Comparison of ENCODE assay signal across 9 cellular contexts in the genomic region with DNA sequence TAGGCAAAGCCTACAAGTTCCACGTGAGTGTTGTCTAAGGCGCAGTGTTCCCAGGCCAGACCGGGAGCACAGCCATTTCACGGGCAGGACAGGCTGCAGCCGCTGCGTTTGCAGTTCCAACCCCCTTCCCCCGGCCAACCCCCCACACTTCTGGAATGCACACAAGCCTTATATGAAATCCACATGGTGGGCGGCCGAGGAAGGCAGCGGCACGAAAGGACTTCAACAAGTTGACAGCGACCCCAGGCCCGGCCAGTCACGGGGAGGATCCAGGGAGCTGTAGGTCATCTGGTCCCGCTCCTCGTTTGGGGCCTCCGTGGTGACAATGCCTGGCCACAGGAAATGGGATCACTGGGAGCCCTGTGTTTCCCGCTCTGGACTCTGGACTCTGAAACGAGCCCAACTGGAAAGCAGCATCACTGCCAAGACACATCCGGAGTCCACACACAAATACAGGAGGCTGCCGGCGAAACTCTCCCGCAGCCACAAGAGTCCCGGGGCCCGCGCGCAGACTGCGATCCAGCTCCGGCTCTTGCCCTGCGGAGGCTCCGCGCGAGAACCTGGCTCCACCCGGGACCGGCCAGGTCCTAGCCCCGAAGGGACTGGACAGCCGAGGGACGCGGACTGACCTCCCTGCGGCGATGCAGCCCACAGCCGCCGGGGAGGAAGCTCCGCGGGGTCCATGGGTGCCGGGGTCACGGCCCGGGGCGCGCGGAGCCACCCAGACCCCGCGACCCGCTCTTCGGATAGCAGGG. TPM values are rescaled to one million over a fixed set of nuclear protein-coding genes. Genes with fewer than 3 reads are reported as not detected.
DNase-seq lines count a peak whose midpoint lies in the region; ATAC-seq and TF ChIP-seq lines count a peak whose summit lies in the region.
"Had no signal": no experiment of that assay in that cellular context is flagged by ENCODE, and none has a peak within 500 bp of the region (broad histone marks: within the 10 kb centered on the region; RNA-seq: fewer than 3 reads in every experiment).

No MANE protein-coding gene starts in this region.

- H3K36me3 ChIP-seq in SJSA1 = peaks cover 3% of the 10 kb centered on the region
- H3K36me3 ChIP-seq in liver (ENCODE audit: control insufficient read depth in 4 of 4, insufficient read depth in 3 of 4, low read depth in 1 of 4, low read length in 3 of 4) = peaks cover 0 to 5% (median 2%) of the 10 kb centered on the region in 4 donors
- peaks cover 2 to 8% of the 10 kb centered on the region in 2 donors for H3K36me3 ChIP-seq in stomach smooth muscle (ENCODE audit: control insufficient read depth in 2 of 2, insufficient read depth in 2 of 2, low read length in 2 of 2)

- H3K4me1 ChIP-seq in SJSA1 (replicated peaks) = peaks cover 11% of the 10 kb centered on the region
- H3K4me1 ChIP-seq in liver (ENCODE audit: control insufficient read depth in 4 of 4, insufficient read depth in 4 of 4, low read length in 3 of 4) = peaks cover 4 to 50% (median 24%) of the 10 kb centered on the region in 4 donors
- peaks cover 54% of the 10 kb centered on the region for H3K4me1 ChIP-seq in stomach smooth muscle (ENCODE audit: control insufficient read depth, insufficient read depth, low read length)

- DNase-seq in AG09319 (ENCODE audit: extremely low read depth, low read depth) = peak; percentile 31
- DNase-seq in SJSA1 (ENCODE audit: low read depth in 1 of 2, low spot score in 2 of 2) = peak; percentile 65 to 76
- DNase-seq in dermis microvascular lymphatic vessel endothelial cell (ENCODE audit: low read depth in 2 of 2) = peak; percentile 79 to 84
- DNase-seq in NCI-H1436 (lab: John Stamatoyannopoulos, UW) = no peak
- DNase-seq: natural killer cell had no signal

- H3K9ac ChIP-seq in liver (ENCODE audit: low read depth in 1 of 2, low read length in 2 of 2) (peak overlapping the region; percentile 34 to 75), stomach smooth muscle (ENCODE audit: low read length in 2 of 2) (peak overlapping the region; percentile 96 to 100)

- H3K9me3 ChIP-seq in SJSA1 (replicated peaks) = no peaks in the 10 kb centered on the region
- no peaks in the 10 kb centered on the region for H3K9me3 ChIP-seq in liver (ENCODE audit: control insufficient read depth in 4 of 4, low read length in 3 of 4)
- no peaks in the 10 kb centered on the region for H3K9me3 ChIP-seq in stomach smooth muscle (ENCODE audit: control insufficient read depth in 2 of 2, low read length in 2 of 2)

- peak; percentile 24 for ATAC-seq in GM19438 (IDR thresholded peaks at IDR 0.05; ENCODE audit: low read depth, unreplicated experiment)
- ATAC-seq in GM18519 (IDR thresholded peaks at IDR 0.05; ENCODE audit: low FRiP score, unreplicated experiment) = no peak

- peak overlapping the region; percentile 40 for H3K27ac ChIP-seq in SJSA1
- H3K27ac ChIP-seq in liver (ENCODE audit: low read depth in 1 of 2, low read length in 2 of 2) = peak overlapping the region; percentile 93
- H3K27ac ChIP-seq in stomach smooth muscle (ENCODE audit: low read length) = peak overlapping the region; percentile 100

- H3K4me3 ChIP-seq in SJSA1 = peak overlapping the region; percentile 66
- peak overlapping the region; percentile 69 to 95 (median 84) for H3K4me3 ChIP-seq in liver (ENCODE audit: low read depth in 1 of 3, low read length in 3 of 3)
- H3K4me3 ChIP-seq in stomach smooth muscle (ENCODE audit: low read length in 2 of 2) = peak overlapping the region; percentile 94

- peak; percentile 37 to 52 for TF ChIP-seq RAD21 in liver (IDR thresholded peaks at IDR 0.05)

- WGBS in liver = 4% methylated on average over 55 of the region's 55 CpGs

- TF ChIP-seq CTCF in AG09319 (IDR thresholded peaks at IDR 0.05; ENCODE audit: low read depth, low read length) (no peak), liver (IDR thresholded peaks at IDR 0.05; ENCODE audit: low read depth, low read length, missing input control) (no peak)

- H3K27me3 ChIP-seq in SJSA1 (replicated peaks) (no peaks in the 10 kb centered on the region), liver (ENCODE audit: control insufficient read depth in 4 of 4, insufficient read depth in 4 of 4, low read length in 3 of 4) (no peaks in the 10 kb centered on the region), stomach smooth muscle (ENCODE audit: control insufficient read depth in 1 of 2, insufficient read depth in 2 of 2, low read length in 2 of 2) (no peaks in the 10 kb centered on the region)

TF ChIP-seq in liver, 16 proteins besides CTCF, POLR2A, EP300 and RAD21:
- TF ChIP-seq HNF4G (IDR thresholded peaks at IDR 0.05) (peak; percentile 91), TAF1 (conservative IDR thresholded peaks at IDR 0.05) (peak; percentile 96), RXRA (IDR thresholded peaks at IDR 0.05) (peak; percentile 72 to 76), SP1 (IDR thresholded peaks at IDR 0.05) (peak; percentile 94), EGR1 (IDR thresholded peaks at IDR 0.05; ENCODE audit: low read depth in 2 of 2) (peak in 1 of 2 donors; percentile 71), FOXA1 (IDR thresholded peaks at IDR 0.05) (no peak), YY1 (IDR thresholded peaks at IDR 0.05) (no peak), NR2F2 (IDR thresholded peaks at IDR 0.05) (peak; percentile 72), GABPA (IDR thresholded peaks at IDR 0.05 in 1 of 2, conservative IDR thresholded peaks at IDR 0.05 in 1 of 2) (peak; percentile 57 to 85), FOXA2 (IDR thresholded peaks at IDR 0.05) (no peak), JUND (IDR thresholded peaks at IDR 0.05) (peak; percentile 55 to 85), HNF4A (conservative IDR thresholded peaks at IDR 0.05) (peak; percentile 95)
- TF ChIP-seq, protein P1, sequence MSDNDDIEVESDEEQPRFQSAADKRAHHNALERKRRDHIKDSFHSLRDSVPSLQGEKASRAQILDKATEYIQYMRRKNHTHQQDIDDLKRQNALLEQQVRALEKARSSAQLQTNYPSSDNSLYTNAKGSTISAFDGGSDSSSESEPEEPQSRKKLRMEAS (IDR thresholded peaks at IDR 0.05) = peak; percentile 66
- TF ChIP-seq, protein P2, sequence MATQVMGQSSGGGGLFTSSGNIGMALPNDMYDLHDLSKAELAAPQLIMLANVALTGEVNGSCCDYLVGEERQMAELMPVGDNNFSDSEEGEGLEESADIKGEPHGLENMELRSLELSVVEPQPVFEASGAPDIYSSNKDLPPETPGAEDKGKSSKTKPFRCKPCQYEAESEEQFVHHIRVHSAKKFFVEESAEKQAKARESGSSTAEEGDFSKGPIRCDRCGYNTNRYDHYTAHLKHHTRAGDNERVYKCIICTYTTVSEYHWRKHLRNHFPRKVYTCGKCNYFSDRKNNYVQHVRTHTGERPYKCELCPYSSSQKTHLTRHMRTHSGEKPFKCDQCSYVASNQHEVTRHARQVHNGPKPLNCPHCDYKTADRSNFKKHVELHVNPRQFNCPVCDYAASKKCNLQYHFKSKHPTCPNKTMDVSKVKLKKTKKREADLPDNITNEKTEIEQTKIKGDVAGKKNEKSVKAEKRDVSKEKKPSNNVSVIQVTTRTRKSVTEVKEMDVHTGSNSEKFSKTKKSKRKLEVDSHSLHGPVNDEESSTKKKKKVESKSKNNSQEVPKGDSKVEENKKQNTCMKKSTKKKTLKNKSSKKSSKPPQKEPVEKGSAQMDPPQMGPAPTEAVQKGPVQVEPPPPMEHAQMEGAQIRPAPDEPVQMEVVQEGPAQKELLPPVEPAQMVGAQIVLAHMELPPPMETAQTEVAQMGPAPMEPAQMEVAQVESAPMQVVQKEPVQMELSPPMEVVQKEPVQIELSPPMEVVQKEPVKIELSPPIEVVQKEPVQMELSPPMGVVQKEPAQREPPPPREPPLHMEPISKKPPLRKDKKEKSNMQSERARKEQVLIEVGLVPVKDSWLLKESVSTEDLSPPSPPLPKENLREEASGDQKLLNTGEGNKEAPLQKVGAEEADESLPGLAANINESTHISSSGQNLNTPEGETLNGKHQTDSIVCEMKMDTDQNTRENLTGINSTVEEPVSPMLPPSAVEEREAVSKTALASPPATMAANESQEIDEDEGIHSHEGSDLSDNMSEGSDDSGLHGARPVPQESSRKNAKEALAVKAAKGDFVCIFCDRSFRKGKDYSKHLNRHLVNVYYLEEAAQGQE (IDR thresholded peaks at IDR 0.05) = peak; percentile 87
- TF ChIP-seq, protein P3, sequence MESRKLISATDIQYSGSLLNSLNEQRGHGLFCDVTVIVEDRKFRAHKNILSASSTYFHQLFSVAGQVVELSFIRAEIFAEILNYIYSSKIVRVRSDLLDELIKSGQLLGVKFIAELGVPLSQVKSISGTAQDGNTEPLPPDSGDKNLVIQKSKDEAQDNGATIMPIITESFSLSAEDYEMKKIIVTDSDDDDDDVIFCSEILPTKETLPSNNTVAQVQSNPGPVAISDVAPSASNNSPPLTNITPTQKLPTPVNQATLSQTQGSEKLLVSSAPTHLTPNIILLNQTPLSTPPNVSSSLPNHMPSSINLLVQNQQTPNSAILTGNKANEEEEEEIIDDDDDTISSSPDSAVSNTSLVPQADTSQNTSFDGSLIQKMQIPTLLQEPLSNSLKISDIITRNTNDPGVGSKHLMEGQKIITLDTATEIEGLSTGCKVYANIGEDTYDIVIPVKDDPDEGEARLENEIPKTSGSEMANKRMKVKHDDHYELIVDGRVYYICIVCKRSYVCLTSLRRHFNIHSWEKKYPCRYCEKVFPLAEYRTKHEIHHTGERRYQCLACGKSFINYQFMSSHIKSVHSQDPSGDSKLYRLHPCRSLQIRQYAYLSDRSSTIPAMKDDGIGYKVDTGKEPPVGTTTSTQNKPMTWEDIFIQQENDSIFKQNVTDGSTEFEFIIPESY (IDR thresholded peaks at IDR 0.05) = peak; percentile 55
- TF ChIP-seq, protein P4, sequence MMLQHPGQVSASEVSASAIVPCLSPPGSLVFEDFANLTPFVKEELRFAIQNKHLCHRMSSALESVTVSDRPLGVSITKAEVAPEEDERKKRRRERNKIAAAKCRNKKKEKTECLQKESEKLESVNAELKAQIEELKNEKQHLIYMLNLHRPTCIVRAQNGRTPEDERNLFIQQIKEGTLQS (IDR thresholded peaks at IDR 0.05) = peak; percentile 58

RNA-seq across cellular contexts. Expression of a gene that starts 0.8 kb away (rescaled TPM):
- 33.8 and 47.7 TPM in 2 replicates for total RNA-seq in SJSA1 (2014; rRNA removed; shearing (Covaris generic))
- 175 and 328 TPM in 2 replicates for total RNA-seq in dermis microvascular lymphatic vessel endothelial cell
- total RNA-seq in liver = 10 to 100 TPM; 65.3 to 90.1 TPM
- polyA plus RNA-seq in liver = 10 to 100 TPM; 21.2 to 45.1 TPM

Comparison
In these comparisons a context has a peak if more than half of its experiments do, and no peak if none do; other contexts are left out.
1. H3K27ac ChIP-seq: peak in every context shown above with its lines; median percentile 100 in stomach smooth muscle; 93 in liver; 40 in SJSA1.